Comparison of ENCODE assay signal across 11 cellular contexts in the genomic region with DNA sequence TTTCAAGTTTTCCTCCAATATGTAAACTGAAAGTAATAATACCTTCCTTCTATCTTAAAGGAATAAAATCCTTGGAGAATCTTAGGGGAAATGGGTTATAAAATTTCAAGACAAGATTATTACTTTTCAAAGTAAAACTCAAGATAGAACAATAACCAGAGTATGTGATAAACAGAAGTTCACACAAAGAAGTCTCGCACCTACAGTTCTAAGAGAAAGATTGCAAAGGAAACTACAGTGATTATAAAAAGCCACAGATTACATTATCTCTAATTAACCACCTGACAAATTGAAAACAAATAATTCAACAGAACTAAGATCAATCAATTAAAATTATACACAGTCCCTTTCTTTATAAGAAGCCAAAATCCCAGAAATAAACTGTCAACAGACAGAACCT. TPM values are rescaled to one million over a fixed set of nuclear protein-coding genes. Genes with fewer than 3 reads are reported as not detected.
DNase-seq lines count a peak whose midpoint lies in the region; ATAC-seq and TF ChIP-seq lines count a peak whose summit lies in the region.
"Had no signal": no experiment of that assay in that cellular context is flagged by ENCODE, and none has a peak within 500 bp of the region (broad histone marks: within the 10 kb centered on the region; RNA-seq: fewer than 3 reads in every experiment).

No MANE protein-coding gene starts in this region.

- H3K27me3 Mint-ChIP-seq in activated T-cell treated with anti-CD3 and anti-CD28 coated beads, Interleukin-2, amount 50 U/mL, for 72 hours (ENCODE audit: low read depth) = no peaks in the 10 kb centered on the region
- no peaks in the 10 kb centered on the region for H3K27me3 Mint-ChIP-seq in activated T-helper 17 cell treated with anti-CD3 and anti-CD28 coated beads, Interleukin-2, amount 50 U/mL, for 72 hours
- H3K27me3 Mint-ChIP-seq in mesothelial cell of epicardium (ENCODE audit: low read depth) = no peaks in the 10 kb centered on the region

- H3K36me3 Mint-ChIP-seq in activated T-cell treated with anti-CD3 and anti-CD28 coated beads, Interleukin-2, amount 50 U/mL, for 72 hours (ENCODE audit: insufficient read depth in 2 of 2) = peaks cover 0 to 3% of the 10 kb centered on the region in 2 donors
- no peaks in the 10 kb centered on the region for H3K36me3 Mint-ChIP-seq in activated T-helper 17 cell treated with anti-CD3 and anti-CD28 coated beads, Interleukin-2, amount 50 U/mL, for 72 hours (ENCODE audit: low read depth)
- no peaks in the 10 kb centered on the region for H3K36me3 Mint-ChIP-seq in mesothelial cell of epicardium

- H3K27ac ChIP-seq in liver (ENCODE audit: low read depth in 1 of 2, low read length in 2 of 2) (peak overlapping the region; percentile 79 to 86), suprapubic skin (peak overlapping the region; percentile 66)

- no peak for TF ChIP-seq RAD21 in liver (IDR thresholded peaks at IDR 0.05)

- H3K27me3 ChIP-seq in liver (ENCODE audit: control insufficient read depth in 4 of 4, insufficient read depth in 4 of 4, low read length in 3 of 4) = no peaks in the 10 kb centered on the region
- no peaks in the 10 kb centered on the region for H3K27me3 ChIP-seq in suprapubic skin

- no peak for ATAC-seq in activated T-cell treated with anti-CD3 and anti-CD28 coated beads, Interleukin-2, amount 50 U/mL, for 72 hours (replicated peaks in 1 of 2)
- ATAC-seq in activated T-helper 17 cell treated with anti-CD3 and anti-CD28 coated beads, Interleukin-2, amount 50 U/mL, for 72 hours (replicated peaks) = no peak

- TF ChIP-seq EP300 in suprapubic skin (IDR thresholded peaks at IDR 0.05) = no peak

- peaks cover 80% of the 10 kb centered on the region for H3K4me1 Mint-ChIP-seq in activated T-cell treated with anti-CD3 and anti-CD28 coated beads, Interleukin-2, amount 50 U/mL, for 72 hours (ENCODE audit: low read depth)
- H3K4me1 Mint-ChIP-seq in activated T-helper 17 cell treated with anti-CD3 and anti-CD28 coated beads, Interleukin-2, amount 50 U/mL, for 72 hours = peaks cover 56% of the 10 kb centered on the region
- peaks cover 23% of the 10 kb centered on the region for H3K4me1 Mint-ChIP-seq in mesothelial cell of epicardium

- no peaks in the 10 kb centered on the region for H3K9me3 ChIP-seq in liver (ENCODE audit: control insufficient read depth in 4 of 4, low read length in 3 of 4)
- H3K9me3 ChIP-seq in suprapubic skin = no peaks in the 10 kb centered on the region

- peak overlapping the region; percentile 98 for H3K27ac Mint-ChIP-seq in activated T-cell treated with anti-CD3 and anti-CD28 coated beads, Interleukin-2, amount 50 U/mL, for 72 hours
- peak overlapping the region; percentile 97 for H3K27ac Mint-ChIP-seq in activated T-helper 17 cell treated with anti-CD3 and anti-CD28 coated beads, Interleukin-2, amount 50 U/mL, for 72 hours
- no peak overlapping the region for H3K27ac Mint-ChIP-seq in mesothelial cell of epicardium

- peak overlapping the region; percentile 84 to 98 for H3K4me3 Mint-ChIP-seq in activated T-cell treated with anti-CD3 and anti-CD28 coated beads, Interleukin-2, amount 50 U/mL, for 72 hours
- H3K4me3 Mint-ChIP-seq in activated T-helper 17 cell treated with anti-CD3 and anti-CD28 coated beads, Interleukin-2, amount 50 U/mL, for 72 hours = peak overlapping the region; percentile 95
- no peak overlapping the region for H3K4me3 Mint-ChIP-seq in mesothelial cell of epicardium

- H3K4me1 ChIP-seq in liver (ENCODE audit: control insufficient read depth in 4 of 4, insufficient read depth in 4 of 4, low read length in 3 of 4) (peaks cover 8 to 19% (median 10%) of the 10 kb centered on the region in 4 donors), suprapubic skin (peaks cover 35% of the 10 kb centered on the region)

- peak overlapping the region; percentile 75 to 96 for H3K9ac ChIP-seq in liver (ENCODE audit: low read depth in 1 of 2, low read length in 2 of 2)

- 71% methylated on average over 1 of the region's 1 CpG for WGBS in liver
- WGBS in suprapubic skin = 33% methylated on average over 1 of the region's 1 CpG

- H3K9me3 Mint-ChIP-seq in activated T-cell treated with anti-CD3 and anti-CD28 coated beads, Interleukin-2, amount 50 U/mL, for 72 hours = no peaks in the 10 kb centered on the region
- H3K9me3 Mint-ChIP-seq in activated T-helper 17 cell treated with anti-CD3 and anti-CD28 coated beads, Interleukin-2, amount 50 U/mL, for 72 hours = no peaks in the 10 kb centered on the region
- no peaks in the 10 kb centered on the region for H3K9me3 Mint-ChIP-seq in mesothelial cell of epicardium

- TF ChIP-seq POLR2A in suprapubic skin (IDR thresholded peaks at IDR 0.05) = no peak

- TF ChIP-seq CTCF in liver (IDR thresholded peaks at IDR 0.05; ENCODE audit: low read depth, low read length, missing input control) (no peak), suprapubic skin (IDR thresholded peaks at IDR 0.05) (no peak), mesothelial cell of epicardium (IDR thresholded peaks at IDR 0.05; ENCODE audit: unreplicated experiment) (no peak)

- DNase-seq in activated T-cell treated with anti-CD3 and anti-CD28 coated beads, Interleukin-2, amount 50 U/mL, for 72 hours = no peak
- no peak for DNase-seq in activated T-cell treated with anti-CD3 and anti-CD28 coated beads, Interleukin-2, amount 50 U/mL, for 1 hour
- DNase-seq in suprapubic skin (ENCODE audit: low spot score in 2 of 2) (no peak), DMS53 treated with DMSO at 0.1 percent for 48 hours (lab: John Stamatoyannopoulos, UW; ENCODE audit: unreplicated experiment) (no peak), mesothelial cell of epicardium (ENCODE audit: low spot score in 2 of 2, unreplicated experiment in 2 of 2) (no peak), dedifferentiated amniotic fluid mesenchymal stem cell (ENCODE audit: extremely low spot score) (no peak)
- DNase-seq: amygdala; NCI-H526; stimulated activated CD4-positive, alpha-beta T cell treated with anti-CD3 and anti-CD28 coated beads, Interleukin-2, amount 100 ng/mL, for 24 hours had no signal

- H3K36me3 ChIP-seq in liver (ENCODE audit: control insufficient read depth in 4 of 4, insufficient read depth in 3 of 4, low read depth in 1 of 4, low read length in 3 of 4) (no peaks in the 10 kb centered on the region), suprapubic skin (no peaks in the 10 kb centered on the region)

- H3K4me3 ChIP-seq in liver (ENCODE audit: low read depth in 1 of 3, low read length in 3 of 3) = peak overlapping the region in 1 of 3 donors; percentile 52
- peak overlapping the region; percentile 41 for H3K4me3 ChIP-seq in suprapubic skin

TF ChIP-seq in liver, 16 proteins besides CTCF, POLR2A, EP300 and RAD21 (continues in another document):
- TF ChIP-seq, protein P1, sequence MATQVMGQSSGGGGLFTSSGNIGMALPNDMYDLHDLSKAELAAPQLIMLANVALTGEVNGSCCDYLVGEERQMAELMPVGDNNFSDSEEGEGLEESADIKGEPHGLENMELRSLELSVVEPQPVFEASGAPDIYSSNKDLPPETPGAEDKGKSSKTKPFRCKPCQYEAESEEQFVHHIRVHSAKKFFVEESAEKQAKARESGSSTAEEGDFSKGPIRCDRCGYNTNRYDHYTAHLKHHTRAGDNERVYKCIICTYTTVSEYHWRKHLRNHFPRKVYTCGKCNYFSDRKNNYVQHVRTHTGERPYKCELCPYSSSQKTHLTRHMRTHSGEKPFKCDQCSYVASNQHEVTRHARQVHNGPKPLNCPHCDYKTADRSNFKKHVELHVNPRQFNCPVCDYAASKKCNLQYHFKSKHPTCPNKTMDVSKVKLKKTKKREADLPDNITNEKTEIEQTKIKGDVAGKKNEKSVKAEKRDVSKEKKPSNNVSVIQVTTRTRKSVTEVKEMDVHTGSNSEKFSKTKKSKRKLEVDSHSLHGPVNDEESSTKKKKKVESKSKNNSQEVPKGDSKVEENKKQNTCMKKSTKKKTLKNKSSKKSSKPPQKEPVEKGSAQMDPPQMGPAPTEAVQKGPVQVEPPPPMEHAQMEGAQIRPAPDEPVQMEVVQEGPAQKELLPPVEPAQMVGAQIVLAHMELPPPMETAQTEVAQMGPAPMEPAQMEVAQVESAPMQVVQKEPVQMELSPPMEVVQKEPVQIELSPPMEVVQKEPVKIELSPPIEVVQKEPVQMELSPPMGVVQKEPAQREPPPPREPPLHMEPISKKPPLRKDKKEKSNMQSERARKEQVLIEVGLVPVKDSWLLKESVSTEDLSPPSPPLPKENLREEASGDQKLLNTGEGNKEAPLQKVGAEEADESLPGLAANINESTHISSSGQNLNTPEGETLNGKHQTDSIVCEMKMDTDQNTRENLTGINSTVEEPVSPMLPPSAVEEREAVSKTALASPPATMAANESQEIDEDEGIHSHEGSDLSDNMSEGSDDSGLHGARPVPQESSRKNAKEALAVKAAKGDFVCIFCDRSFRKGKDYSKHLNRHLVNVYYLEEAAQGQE (IDR thresholded peaks at IDR 0.05) = no peak
- TF ChIP-seq HNF4A (conservative IDR thresholded peaks at IDR 0.05) (no peak), FOXA1 (IDR thresholded peaks at IDR 0.05) (no peak), NR2F2 (IDR thresholded peaks at IDR 0.05) (no peak), EGR1 (IDR thresholded peaks at IDR 0.05; ENCODE audit: low read depth in 2 of 2) (no peak), SP1 (IDR thresholded peaks at IDR 0.05) (no peak), FOXA2 (IDR thresholded peaks at IDR 0.05) (no peak)
- TF ChIP-seq, protein P2, sequence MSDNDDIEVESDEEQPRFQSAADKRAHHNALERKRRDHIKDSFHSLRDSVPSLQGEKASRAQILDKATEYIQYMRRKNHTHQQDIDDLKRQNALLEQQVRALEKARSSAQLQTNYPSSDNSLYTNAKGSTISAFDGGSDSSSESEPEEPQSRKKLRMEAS (IDR thresholded peaks at IDR 0.05) = no peak

RNA-seq across cellular contexts. Expression of a gene that starts 34.0 kb away (rescaled TPM):
- 10 to 100 TPM; 32.2 to 35.2 TPM for total RNA-seq in activated T-cell treated with anti-CD3 and anti-CD28 coated beads, Interleukin-2, amount 50 U/mL, for 72 hours
- 10 to 100 TPM; 28.2 to 30.3 TPM for total RNA-seq in activated T-helper 17 cell treated with anti-CD3 and anti-CD28 coated beads, Interleukin-2, amount 50 U/mL, for 72 hours
- total RNA-seq in liver (10 to 100 TPM; 19.9 to 25.7 TPM), suprapubic skin (10 to 100 TPM; 38.6 to 63.2 (median 45.6) TPM), mesothelial cell of epicardium (48.4 to 48.9 TPM (median 48.8 TPM) in 3 replicates)
- 10 to 100 TPM in 1 of 2 donors, 1 to 10 TPM in 1; 3.7 to 10.2 TPM for polyA plus RNA-seq in liver

RNA-seq across cellular contexts. Expression of a gene that starts 57.2 kb away (rescaled TPM):
- 1 to 10 TPM; 4.2 to 7.3 TPM for total RNA-seq in activated T-cell treated with anti-CD3 and anti-CD28 coated beads, Interleukin-2, amount 50 U/mL, for 72 hours
- total RNA-seq in activated T-helper 17 cell treated with anti-CD3 and anti-CD28 coated beads, Interleukin-2, amount 50 U/mL, for 72 hours = 1 to 10 TPM; 2.4 to 4.6 TPM
- total RNA-seq in liver (1 to 10 TPM; 3.8 to 5.9 TPM), suprapubic skin (1 to 10 TPM; 2.8 to 5.6 (median 3.5) TPM), mesothelial cell of epicardium (5.4 to 6.3 TPM (median 6.0 TPM) in 3 replicates)
- polyA plus RNA-seq in liver = 1 to 10 TPM; 2.5 to 2.8 TPM

RNA-seq across cellular contexts. Expression of a gene that starts 57.5 kb away (rescaled TPM):
- 10 to 100 TPM; 75.6 to 77.7 TPM for total RNA-seq in activated T-cell treated with anti-CD3 and anti-CD28 coated beads, Interleukin-2, amount 50 U/mL, for 72 hours
- total RNA-seq in activated T-helper 17 cell treated with anti-CD3 and anti-CD28 coated beads, Interleukin-2, amount 50 U/mL, for 72 hours = 10 to 100 TPM; 59.1 to 62.1 TPM
- total RNA-seq in liver (10 to 100 TPM; 44.6 to 49.9 TPM), suprapubic skin (10 to 100 TPM; 68.8 to 94.3 (median 90.2) TPM), mesothelial cell of epicardium (67.4 to 68.4 TPM (median 67.8 TPM) in 3 replicates)
- polyA plus RNA-seq in liver = 10 to 100 TPM; 36.3 to 37.7 TPM
